In the genomic region with DNA sequence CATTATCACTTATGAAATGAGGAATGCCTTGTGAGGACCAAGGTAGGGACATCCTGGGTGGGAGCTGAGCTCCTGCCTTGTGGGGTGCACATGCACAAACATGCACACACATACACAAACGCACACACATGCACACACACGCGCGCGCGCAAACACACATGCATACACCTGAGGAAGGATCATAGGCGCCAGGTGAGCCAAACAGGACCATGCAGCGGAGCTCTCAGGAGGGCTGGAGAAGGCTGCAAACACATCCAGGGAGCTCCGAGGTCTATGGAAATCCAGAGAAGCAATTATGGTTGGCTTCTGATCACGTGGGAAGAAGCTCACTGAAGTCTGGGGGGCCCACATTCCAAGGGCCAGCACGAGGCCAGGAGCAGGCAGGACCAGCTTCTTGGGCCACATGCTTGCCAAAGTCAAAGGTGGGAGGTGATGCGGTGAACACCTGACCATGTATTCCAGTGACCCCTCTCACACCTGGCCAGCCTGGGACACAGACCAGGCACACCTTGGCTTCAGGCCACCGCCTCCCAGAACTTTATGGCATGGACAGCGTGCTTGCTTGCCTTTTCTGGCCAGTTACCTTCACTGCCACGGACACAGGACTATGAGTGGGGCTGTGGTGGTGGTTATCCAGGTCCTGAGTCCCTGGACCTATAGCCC, we compare ENCODE assay signal across 1 cellular context.
TF ChIP-seq lines count a peak whose summit lies in the region.

No MANE protein-coding gene starts in this region.

TF ChIP-seq in WTC11, 78 proteins besides CTCF, POLR2A, EP300 and RAD21 (continued from another document):
- TF ChIP-seq, protein P1, sequence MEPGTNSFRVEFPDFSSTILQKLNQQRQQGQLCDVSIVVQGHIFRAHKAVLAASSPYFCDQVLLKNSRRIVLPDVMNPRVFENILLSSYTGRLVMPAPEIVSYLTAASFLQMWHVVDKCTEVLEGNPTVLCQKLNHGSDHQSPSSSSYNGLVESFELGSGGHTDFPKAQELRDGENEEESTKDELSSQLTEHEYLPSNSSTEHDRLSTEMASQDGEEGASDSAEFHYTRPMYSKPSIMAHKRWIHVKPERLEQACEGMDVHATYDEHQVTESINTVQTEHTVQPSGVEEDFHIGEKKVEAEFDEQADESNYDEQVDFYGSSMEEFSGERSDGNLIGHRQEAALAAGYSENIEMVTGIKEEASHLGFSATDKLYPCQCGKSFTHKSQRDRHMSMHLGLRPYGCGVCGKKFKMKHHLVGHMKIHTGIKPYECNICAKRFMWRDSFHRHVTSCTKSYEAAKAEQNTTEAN (CRISPR knock-in tag; IDR thresholded peaks at IDR 0.05) = no peak
- TF ChIP-seq, protein P2, sequence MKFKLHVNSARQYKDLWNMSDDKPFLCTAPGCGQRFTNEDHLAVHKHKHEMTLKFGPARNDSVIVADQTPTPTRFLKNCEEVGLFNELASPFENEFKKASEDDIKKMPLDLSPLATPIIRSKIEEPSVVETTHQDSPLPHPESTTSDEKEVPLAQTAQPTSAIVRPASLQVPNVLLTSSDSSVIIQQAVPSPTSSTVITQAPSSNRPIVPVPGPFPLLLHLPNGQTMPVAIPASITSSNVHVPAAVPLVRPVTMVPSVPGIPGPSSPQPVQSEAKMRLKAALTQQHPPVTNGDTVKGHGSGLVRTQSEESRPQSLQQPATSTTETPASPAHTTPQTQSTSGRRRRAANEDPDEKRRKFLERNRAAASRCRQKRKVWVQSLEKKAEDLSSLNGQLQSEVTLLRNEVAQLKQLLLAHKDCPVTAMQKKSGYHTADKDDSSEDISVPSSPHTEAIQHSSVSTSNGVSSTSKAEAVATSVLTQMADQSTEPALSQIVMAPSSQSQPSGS (CRISPR knock-in tag; IDR thresholded peaks at IDR 0.05; ENCODE audit: borderline replicate concordance, low read depth) = no peak
TF ChIP-seq in WTC11: peak in this region for 0.
